Comparison of ENCODE assay signal across 20 cellular contexts in the genomic region with DNA sequence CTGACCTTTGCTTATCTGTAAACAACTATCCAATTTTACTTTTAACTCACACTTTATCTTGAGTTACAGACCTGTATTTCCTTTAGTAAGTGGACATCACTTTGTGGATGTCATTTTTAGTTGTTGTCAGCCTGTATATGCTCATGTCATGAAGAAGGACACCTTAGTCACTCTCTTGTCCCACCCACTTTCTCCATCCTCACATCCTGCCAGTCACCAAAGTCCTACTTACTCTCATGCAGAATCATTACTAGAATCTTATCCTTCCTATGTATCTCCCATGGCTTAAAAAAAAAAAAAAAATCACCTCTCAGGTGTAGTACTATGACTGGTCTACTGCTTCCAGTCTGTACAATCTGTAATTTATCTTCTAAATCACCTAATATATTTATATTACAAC. TPM values are rescaled to one million over a fixed set of nuclear protein-coding genes. Genes with fewer than 3 reads are reported as not detected.
DNase-seq lines count a peak whose midpoint lies in the region; ATAC-seq and TF ChIP-seq lines count a peak whose summit lies in the region.
"Had no signal": no experiment of that assay in that cellular context is flagged by ENCODE, and none has a peak within 500 bp of the region (broad histone marks: within the 10 kb centered on the region; RNA-seq: fewer than 3 reads in every experiment).

No MANE protein-coding gene starts in this region.

- no peak for TF ChIP-seq POLR2A in transverse colon (IDR thresholded peaks at IDR 0.05)

- no peak overlapping the region for H3K4me3 Mint-ChIP-seq in activated T-cell treated with anti-CD3 and anti-CD28 coated beads, Interleukin-2, amount 50 U/mL, for 72 hours
- H3K4me3 Mint-ChIP-seq in CD4-positive, alpha-beta T cell, result no peak overlapping the region
- no peak overlapping the region for H3K4me3 Mint-ChIP-seq in activated T-helper 17 cell treated with anti-CD3 and anti-CD28 coated beads, Interleukin-2, amount 50 U/mL, for 72 hours
- no peak overlapping the region for H3K4me3 Mint-ChIP-seq in memory B cell
- H3K4me3 Mint-ChIP-seq: CD8-positive, alpha-beta memory T cell had no signal

- H3K36me3 ChIP-seq in transverse colon, result peaks cover 0 to 10% (median 3%) of the 10 kb centered on the region in 4 donors
- H3K36me3 ChIP-seq in tibial artery, result peaks cover 30 to 53% (median 51%) of the 10 kb centered on the region in 3 donors

- in situ Hi-C loops in transverse colon (cut with MboI; ENCODE audit: low pct_ligation_motif_present in 1 of 4, low pct_unique_long_range_greater_than_20kb in 1 of 4, low sequenced_read_pairs in 3 of 4), result no loop called here

- no peak for DNase-seq in activated T-cell treated with anti-CD3 and anti-CD28 coated beads, Interleukin-2, amount 50 U/mL, for 72 hours
- DNase-seq in activated T-cell treated with anti-CD3 and anti-CD28 coated beads for 4 hours, result no peak
- DNase-seq in CD4-positive, alpha-beta T cell, result no peak
- DNase-seq in memory B cell (ENCODE audit: low spot score in 2 of 2), result no peak
- no peak for DNase-seq in transverse colon
- DNase-seq in tibial artery, result no peak
- DNase-seq: ACHN; CD8-positive, alpha-beta memory T cell; DMS79; GOT3; KG1; NCI-H1417 treated with DMSO at 0.1 percent for 48 hours; NCI-H1930; NCI-H2171 treated with DMSO at 0.1 percent for 48 hours; NCI-H446 treated with DMSO at 0.1 percent for 48 hours; NK-92 treated with Interleukin-12 subunit alpha and Interleukin-12 subunit beta, amount 100 ng/mL, for 24 hours; OCI-M1; SHP77 treated with DMSO at 0.1 percent for 48 hours had no signal

- H3K4me1 ChIP-seq in transverse colon (no peaks in the 10 kb centered on the region), tibial artery (peaks cover 0 to 10% (median 2%) of the 10 kb centered on the region in 4 donors)

- H3K4me3 ChIP-seq in transverse colon (no peak overlapping the region), tibial artery (no peak overlapping the region)

- no peak overlapping the region for H3K27ac ChIP-seq in CD4-positive, alpha-beta T cell (ENCODE audit: low read depth, low read length)
- H3K27ac ChIP-seq in transverse colon (no peak overlapping the region), tibial artery (no peak overlapping the region)

- no peaks in the 10 kb centered on the region for H3K27me3 ChIP-seq in CD4-positive, alpha-beta T cell (ENCODE audit: control insufficient read depth, insufficient read depth, low read length)
- H3K27me3 ChIP-seq in transverse colon, result no peaks in the 10 kb centered on the region
- H3K27me3 ChIP-seq in tibial artery, result no peaks in the 10 kb centered on the region

- POLR2A ChIA-PET in CD4-positive, alpha-beta T cell (lab: Charles Lee), result no interaction called here

- peak; percentile 44 to 83 for ATAC-seq in activated T-cell treated with anti-CD3 and anti-CD28 coated beads, Interleukin-2, amount 50 U/mL, for 72 hours (replicated peaks in 1 of 2)
- ATAC-seq in CD4-positive, alpha-beta T cell (ENCODE audit: poor library complexity), result no peak
- peak; percentile 61 for ATAC-seq in activated T-helper 17 cell treated with anti-CD3 and anti-CD28 coated beads, Interleukin-2, amount 50 U/mL, for 72 hours (replicated peaks)
- ATAC-seq in memory B cell (ENCODE audit: low read depth), result no peak
- ATAC-seq in GM18861 (IDR thresholded peaks at IDR 0.05; ENCODE audit: unreplicated experiment), result no peak

- peaks cover 8 to 12% of the 10 kb centered on the region in 2 donors for H3K36me3 Mint-ChIP-seq in activated T-cell treated with anti-CD3 and anti-CD28 coated beads, Interleukin-2, amount 50 U/mL, for 72 hours (ENCODE audit: insufficient read depth in 2 of 2)
- peaks cover 82% of the 10 kb centered on the region for H3K36me3 Mint-ChIP-seq in CD4-positive, alpha-beta T cell (ENCODE audit: low read depth)
- peaks cover 56% of the 10 kb centered on the region for H3K36me3 Mint-ChIP-seq in activated T-helper 17 cell treated with anti-CD3 and anti-CD28 coated beads, Interleukin-2, amount 50 U/mL, for 72 hours (ENCODE audit: low read depth)
- H3K36me3 Mint-ChIP-seq in memory B cell, result peaks cover 35% of the 10 kb centered on the region

- H3K27me3 Mint-ChIP-seq in activated T-cell treated with anti-CD3 and anti-CD28 coated beads, Interleukin-2, amount 50 U/mL, for 72 hours (ENCODE audit: low read depth), result no peaks in the 10 kb centered on the region
- H3K27me3 Mint-ChIP-seq in CD4-positive, alpha-beta T cell, result no peaks in the 10 kb centered on the region
- H3K27me3 Mint-ChIP-seq in activated T-helper 17 cell treated with anti-CD3 and anti-CD28 coated beads, Interleukin-2, amount 50 U/mL, for 72 hours, result no peaks in the 10 kb centered on the region
- H3K27me3 Mint-ChIP-seq in memory B cell, result no peaks in the 10 kb centered on the region
- H3K27me3 Mint-ChIP-seq: CD8-positive, alpha-beta memory T cell had no signal

- no peak for TF ChIP-seq EP300 in transverse colon (IDR thresholded peaks at IDR 0.05; ENCODE audit: low read depth)

- TF ChIP-seq CTCF in CD4-positive, alpha-beta T cell (IDR thresholded peaks at IDR 0.05), result no peak
- no peak for TF ChIP-seq CTCF in transverse colon (IDR thresholded peaks at IDR 0.05)
- no peak for TF ChIP-seq CTCF in tibial artery (IDR thresholded peaks at IDR 0.05)

- CTCF ChIA-PET in CD4-positive, alpha-beta T cell (lab: Charles Lee), result interaction anchor here (1.2 kb wide), 1 partner anchor 14 kb away, joined by 3 read pairs; no protein-coding TSS in a partner anchor

- intact Hi-C loops in CD4-positive, alpha-beta T cell (cut with DNase I, micrococcal nuclease), result loop anchor here in 1 of 2 experiments (5.0 kb wide), 1 partner anchor 40 kb away; no protein-coding TSS in a partner anchor
- intact Hi-C loops in transverse colon (cut with DNase I; ENCODE audit: low total_unique reads) (no loop called here), tibial artery (cut with DNase I; ENCODE audit: low total_unique reads) (no loop called here)

- no peaks in the 10 kb centered on the region for H3K9me3 Mint-ChIP-seq in activated T-cell treated with anti-CD3 and anti-CD28 coated beads, Interleukin-2, amount 50 U/mL, for 72 hours
- no peaks in the 10 kb centered on the region for H3K9me3 Mint-ChIP-seq in CD4-positive, alpha-beta T cell
- H3K9me3 Mint-ChIP-seq in activated T-helper 17 cell treated with anti-CD3 and anti-CD28 coated beads, Interleukin-2, amount 50 U/mL, for 72 hours, result no peaks in the 10 kb centered on the region
- no peaks in the 10 kb centered on the region for H3K9me3 Mint-ChIP-seq in memory B cell
- H3K9me3 Mint-ChIP-seq: CD8-positive, alpha-beta memory T cell had no signal

- H3K9me3 ChIP-seq in CD4-positive, alpha-beta T cell (ENCODE audit: control insufficient read depth, low read length), result no peaks in the 10 kb centered on the region
- H3K9me3 ChIP-seq in transverse colon (no peaks in the 10 kb centered on the region), tibial artery (no peaks in the 10 kb centered on the region)

- peak overlapping the region; percentile 53 for H3K27ac Mint-ChIP-seq in activated T-cell treated with anti-CD3 and anti-CD28 coated beads, Interleukin-2, amount 50 U/mL, for 72 hours
- H3K27ac Mint-ChIP-seq in CD4-positive, alpha-beta T cell, result peak overlapping the region; percentile 14
- H3K27ac Mint-ChIP-seq in activated T-helper 17 cell treated with anti-CD3 and anti-CD28 coated beads, Interleukin-2, amount 50 U/mL, for 72 hours, result peak overlapping the region; percentile 4
- H3K27ac Mint-ChIP-seq in memory B cell, result peak overlapping the region; percentile 84

- H3K4me1 Mint-ChIP-seq in activated T-cell treated with anti-CD3 and anti-CD28 coated beads, Interleukin-2, amount 50 U/mL, for 72 hours (ENCODE audit: low read depth), result peaks cover 16% of the 10 kb centered on the region
- peaks cover 32% of the 10 kb centered on the region for H3K4me1 Mint-ChIP-seq in CD4-positive, alpha-beta T cell (ENCODE audit: low read depth)
- peaks cover 14% of the 10 kb centered on the region for H3K4me1 Mint-ChIP-seq in activated T-helper 17 cell treated with anti-CD3 and anti-CD28 coated beads, Interleukin-2, amount 50 U/mL, for 72 hours
- H3K4me1 Mint-ChIP-seq in memory B cell, result peaks cover 19% of the 10 kb centered on the region

RNA-seq across cellular contexts. Expression of gene SESN3, which starts 43.3 kb away (rescaled TPM):
- total RNA-seq in activated T-cell treated with anti-CD3 and anti-CD28 coated beads, Interleukin-2, amount 50 U/mL, for 72 hours, result 10 to 100 TPM; 13.7 to 15.6 TPM
- 10 to 100 TPM; 63.9 to 69.1 TPM for total RNA-seq in CD4-positive, alpha-beta T cell
- total RNA-seq in activated T-helper 17 cell treated with anti-CD3 and anti-CD28 coated beads, Interleukin-2, amount 50 U/mL, for 72 hours, result 1 to 10 TPM; 4.6 to 9.7 TPM
- total RNA-seq in transverse colon, result 10 to 100 TPM in 3 of 4 donors, 1 to 10 TPM in 1; 3.4 to 16.8 (median 11.0) TPM

Comparison
In these comparisons a context has a peak if more than half of its experiments do, and no peak if none do; other contexts are left out.
1. ATAC-seq: peak in activated T-cell treated with anti-CD3 and anti-CD28 coated beads, Interleukin-2, amount 50 U/mL, for 72 hours (2 of 2) and activated T-helper 17 cell treated with anti-CD3 and anti-CD28 coated beads, Interleukin-2, amount 50 U/mL, for 72 hours (single experiment); none in CD4-positive, alpha-beta T cell (single experiment), memory B cell (single experiment) and GM18861 (single experiment).
2. H3K27ac Mint-ChIP-seq: peak in every context shown above with its lines; median percentile 84 in memory B cell; 53 in activated T-cell treated with anti-CD3 and anti-CD28 coated beads, Interleukin-2, amount 50 U/mL, for 72 hours; 14 in CD4-positive, alpha-beta T cell; 4 in activated T-helper 17 cell treated with anti-CD3 and anti-CD28 coated beads, Interleukin-2, amount 50 U/mL, for 72 hours.